Comparison of ENCODE assay signal across 18 cellular contexts in the genomic region with DNA sequence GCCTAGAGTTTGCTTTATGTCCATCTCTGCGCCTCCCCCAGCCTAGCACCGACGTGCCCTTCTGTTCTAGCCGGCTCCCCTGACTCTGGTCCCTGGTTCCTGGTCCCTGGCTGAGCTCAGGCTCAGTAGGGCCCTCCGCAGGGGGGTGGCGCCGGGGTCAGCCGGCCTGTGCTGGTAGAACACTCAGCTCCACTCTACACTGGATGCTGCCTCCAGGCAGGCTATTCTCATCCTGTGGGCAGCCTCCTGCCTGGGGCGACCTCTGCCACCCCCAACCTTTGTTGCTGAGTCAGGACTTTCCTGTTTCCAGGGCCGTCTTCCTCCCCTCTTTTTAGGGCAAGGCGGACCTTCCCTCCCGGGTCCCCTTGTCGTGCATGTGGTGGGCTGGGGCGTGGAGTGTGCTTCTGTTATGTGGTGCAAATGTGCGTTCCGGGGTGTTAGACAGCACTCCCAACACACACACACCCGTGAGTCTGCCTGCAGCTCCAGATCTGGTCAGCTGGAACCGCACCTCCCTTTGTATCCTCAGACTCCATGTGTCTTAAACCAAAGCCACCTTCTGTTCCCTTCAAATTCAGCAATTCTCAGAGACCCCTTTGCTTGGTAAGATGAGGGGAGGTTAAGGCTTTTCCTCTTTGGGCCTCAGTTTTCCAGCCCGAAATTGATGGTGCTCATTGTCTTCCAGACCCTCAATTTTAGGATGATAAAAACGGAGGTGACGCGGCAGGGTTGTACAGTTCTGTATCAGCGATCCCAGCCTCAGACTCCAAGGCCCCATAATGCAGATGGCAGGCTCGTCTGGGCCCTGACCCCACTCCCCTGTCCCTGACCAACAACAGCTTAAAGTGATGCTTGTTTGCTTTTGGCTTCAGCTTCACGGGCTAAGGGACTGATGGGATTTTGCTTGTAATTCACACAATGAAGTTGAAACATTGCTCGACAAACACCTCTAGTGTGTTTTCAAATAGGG.
DNase-seq lines count a peak whose midpoint lies in the region; ATAC-seq, FAIRE-seq and TF ChIP-seq lines count a peak whose summit lies in the region.
"Had no signal": no experiment of that assay in that cellular context is flagged by ENCODE, and none has a peak within 500 bp of the region (broad histone marks: within the 10 kb centered on the region; RNA-seq: fewer than 3 reads in every experiment).

No MANE protein-coding gene starts in this region.

- H3K36me3 Mint-ChIP-seq in endodermal cell (ENCODE audit: low read depth) = no peaks in the 10 kb centered on the region

- H3K9me3 Mint-ChIP-seq in endodermal cell = no peaks in the 10 kb centered on the region

- no peak overlapping the region for H3K4me3 Mint-ChIP-seq in endodermal cell

- no peaks in the 10 kb centered on the region for H3K36me3 ChIP-seq in H7 (replicated peaks; ENCODE audit: control insufficient read depth, insufficient read depth, low read length)
- H3K36me3 ChIP-seq in NT2/D1 (ENCODE audit: insufficient read depth, insufficient read length, low read length) = no peaks in the 10 kb centered on the region
- H3K36me3 ChIP-seq in endodermal cell (ENCODE audit: control insufficient read depth, insufficient read depth, low read length) = no peaks in the 10 kb centered on the region
- no peaks in the 10 kb centered on the region for H3K36me3 ChIP-seq in spleen
- H3K36me3 ChIP-seq: HAP-1 had no signal

- intact Hi-C loops in spleen (cut with DNase I; ENCODE audit: low total_unique reads) = no loop called here

- TF ChIP-seq CTCF in endodermal cell (conservative IDR thresholded peaks at IDR 0.05) (no peak), spleen (IDR thresholded peaks at IDR 0.05 in 8 of 11, conservative IDR thresholded peaks at IDR 0.05 in 3 of 11) (no peak)

- no peak for ATAC-seq in GM21360 (IDR thresholded peaks at IDR 0.05; ENCODE audit: unreplicated experiment)

- no peak for FAIRE-seq in RCC 7860 (lab: Jason Lieb, UNC)
- FAIRE-seq: HTR-8/SVneo had no signal

- peaks cover 57% of the 10 kb centered on the region for H3K4me1 Mint-ChIP-seq in endodermal cell

- H3K27me3 Mint-ChIP-seq in endodermal cell (ENCODE audit: insufficient read depth) = peaks cover 2% of the 10 kb centered on the region

- 86 to 89% methylated on average over 12 to 26 of the region's 26 CpGs for WGBS in endodermal cell (ENCODE audit: insufficient coverage in 1 of 2, insufficient read length in 1 of 2), 2 experiments
- 72 to 77% (median 76%) methylated on average over 26 of the region's 26 CpGs for WGBS in spleen, 5 donors

- H3K4me3 ChIP-seq in H7 (ENCODE audit: insufficient read depth, low read depth, low read length) = no peak overlapping the region
- no peak overlapping the region for H3K4me3 ChIP-seq in NT2/D1 (ENCODE audit: insufficient read length, low read depth)
- H3K4me3 ChIP-seq in endodermal cell (ENCODE audit: low read length) = no peak overlapping the region
- H3K4me3 ChIP-seq in spleen = no peak overlapping the region
- H3K4me3 ChIP-seq: HAP-1 had no signal

- peak overlapping the region; percentile 0 for H3K9ac ChIP-seq in NT2/D1 (ENCODE audit: insufficient read length, low read depth)
- H3K9ac ChIP-seq in endodermal cell (ENCODE audit: extremely low read depth, low read length, poor library complexity, severe bottlenecking) = no peak overlapping the region

- no peaks in the 10 kb centered on the region for H3K27me3 ChIP-seq in H7 (ENCODE audit: control insufficient read depth, insufficient read depth, low read length)
- no peaks in the 10 kb centered on the region for H3K27me3 ChIP-seq in NT2/D1 (ENCODE audit: insufficient read depth, insufficient read length)
- no peaks in the 10 kb centered on the region for H3K27me3 ChIP-seq in endodermal cell (ENCODE audit: control insufficient read depth, insufficient read depth, low read length, poor library complexity, severe bottlenecking)
- peaks cover 0 to 49% (median 0%) of the 10 kb centered on the region in 7 donors for H3K27me3 ChIP-seq in spleen (replicated peaks in 1 of 7)

- H3K27ac Mint-ChIP-seq in endodermal cell = no peak overlapping the region

- H3K9me3 ChIP-seq in NT2/D1 (ENCODE audit: insufficient read depth, low read length) (no peaks in the 10 kb centered on the region), endodermal cell (ENCODE audit: control insufficient read depth, low read length) (no peaks in the 10 kb centered on the region), spleen (no peaks in the 10 kb centered on the region)
- H3K9me3 ChIP-seq: HAP-1 had no signal

- TF ChIP-seq POLR2A in spleen (IDR thresholded peaks at IDR 0.05) = no peak

- H3K4me1 ChIP-seq in NT2/D1 (ENCODE audit: insufficient read depth, insufficient read length) (peaks cover 23% of the 10 kb centered on the region), endodermal cell (ENCODE audit: control insufficient read depth, insufficient read depth, low read length) (peaks cover 43% of the 10 kb centered on the region), spleen (no peaks in the 10 kb centered on the region)
- H3K4me1 ChIP-seq: HAP-1 had no signal

- DNase-seq in H7 (peak; percentile 57), NT2/D1 (ENCODE audit: low read depth, low spot score) (no peak), endodermal cell (no peak), spleen (peak; percentile 59), RCC 7860 (ENCODE audit: low spot score) (no peak)
- DNase-seq in activated naive CD4-positive, alpha-beta T cell treated with Interleukin-2 at 50 U/mL for 16 hours = no peak
- DNase-seq: AML-193, DMS79 treated with DMSO at 0.1 percent for 48 hours, KBM-7, NCI-H187, NCI-H2107, NCI-H510A, NCI-H774, RPMI8226 had no signal

- peak overlapping the region; percentile 63 for H3K27ac ChIP-seq in endodermal cell (ENCODE audit: low read depth, low read length)
- no peak overlapping the region for H3K27ac ChIP-seq in spleen
- H3K27ac ChIP-seq: C4-2B had no signal

Comparison
In these comparisons a context has a peak if more than half of its experiments do, and no peak if none do; other contexts are left out.
1. DNase-seq: peak in H7 (single experiment) and spleen (single experiment); none in NT2/D1 (single experiment), endodermal cell (single experiment), RCC 7860 (single experiment) and activated naive CD4-positive, alpha-beta T cell treated with Interleukin-2 at 50 U/mL for 16 hours (single experiment).